In the genomic region with DNA sequence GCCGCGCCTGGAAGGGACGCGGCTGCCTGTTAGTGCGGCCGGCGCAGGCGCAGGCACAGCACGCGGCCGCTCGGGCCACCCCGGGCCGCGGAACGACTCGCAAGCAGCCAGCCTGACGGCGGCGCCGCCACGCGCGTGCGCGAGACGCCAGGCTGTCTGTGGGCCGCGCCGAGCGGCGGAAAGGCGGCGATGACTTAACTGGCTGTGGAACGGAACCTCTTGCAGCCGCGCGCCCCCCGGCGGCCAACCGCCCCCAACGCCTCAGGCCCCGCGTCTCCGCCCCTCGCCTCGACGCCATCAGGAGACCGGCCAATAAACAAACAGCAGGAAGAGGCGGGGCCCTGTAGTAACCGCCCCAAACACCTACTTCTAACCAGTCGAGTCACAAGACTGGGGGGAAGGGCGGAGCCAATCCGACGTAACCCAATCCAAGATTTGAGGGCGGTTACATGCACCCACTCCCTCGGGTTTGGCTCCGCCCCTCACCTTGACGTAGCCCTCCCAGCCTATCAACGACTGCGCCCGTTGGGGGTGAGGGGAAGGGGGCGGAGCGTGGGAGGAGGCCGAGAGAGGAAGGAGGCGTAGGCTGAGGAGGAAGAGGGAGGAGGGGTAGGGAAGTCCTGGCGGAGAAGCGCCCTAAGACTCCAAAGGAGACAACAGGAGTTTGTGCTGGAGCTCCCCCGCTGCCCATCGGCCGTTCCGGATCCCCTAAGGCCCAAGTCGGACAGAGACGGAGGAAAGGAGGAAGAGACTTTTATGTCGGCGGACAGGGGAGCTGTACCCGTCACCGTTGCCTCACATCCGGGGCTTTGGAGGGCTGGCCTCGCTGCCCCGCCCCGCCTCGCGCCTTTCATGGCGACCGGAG, we compare ENCODE assay signal across 1 cellular context.
TF ChIP-seq lines count a peak whose summit lies in the region.

Gene FBRS (plus strand): TSS at position 566 of the 865 bp plus-strand sequence. CDS start 1,088 bp downstream, outside the sequence.

TF ChIP-seq in K562, 482 proteins besides CTCF, POLR2A, EP300 and RAD21 (continued from another document and continues in another):
- TF ChIP-seq TOE1 (IDR thresholded peaks at IDR 0.05; ENCODE audit: borderline replicate concordance), result no peak
- no peak for TF ChIP-seq TOE1 (CRISPR knock-in tag; IDR thresholded peaks at IDR 0.05; ENCODE audit: borderline replicate concordance, low read depth)
- peak; percentile 49 for TF ChIP-seq CREB3L1 (IDR thresholded peaks at IDR 0.05; ENCODE audit: borderline replicate concordance, low read depth)
- peak; percentile 68; the same call in 1 of the 2 replicates for TF ChIP-seq SMARCE1 (IDR thresholded peaks at IDR 0.05)
- no peak for TF ChIP-seq POLR3A (IDR thresholded peaks at IDR 0.05; ENCODE audit: borderline replicate concordance, extremely low read depth, insufficient read depth, insufficient read length)
- peak; percentile 92; the same call in 1 of the 2 replicates for TF ChIP-seq GATAD2A (IDR thresholded peaks at IDR 0.05)
- TF ChIP-seq SUPT5H (IDR thresholded peaks at IDR 0.05), result peak; percentile 96
- TF ChIP-seq RBFOX2 (IDR thresholded peaks at IDR 0.05; ENCODE audit: low read depth, low read length), result peak; percentile 72
- peak; percentile 100 for TF ChIP-seq EGR1 (conservative IDR thresholded peaks at IDR 0.05)
- no peak for TF ChIP-seq ZNF445 (CRISPR knock-in tag; IDR thresholded peaks at IDR 0.05; ENCODE audit: low read depth)
- TF ChIP-seq NCOA4 (IDR thresholded peaks at IDR 0.05; ENCODE audit: partially characterized antibody), result no peak
- TF ChIP-seq KDM1A (IDR thresholded peaks at IDR 0.05), result no peak
- TF ChIP-seq, protein P1, sequence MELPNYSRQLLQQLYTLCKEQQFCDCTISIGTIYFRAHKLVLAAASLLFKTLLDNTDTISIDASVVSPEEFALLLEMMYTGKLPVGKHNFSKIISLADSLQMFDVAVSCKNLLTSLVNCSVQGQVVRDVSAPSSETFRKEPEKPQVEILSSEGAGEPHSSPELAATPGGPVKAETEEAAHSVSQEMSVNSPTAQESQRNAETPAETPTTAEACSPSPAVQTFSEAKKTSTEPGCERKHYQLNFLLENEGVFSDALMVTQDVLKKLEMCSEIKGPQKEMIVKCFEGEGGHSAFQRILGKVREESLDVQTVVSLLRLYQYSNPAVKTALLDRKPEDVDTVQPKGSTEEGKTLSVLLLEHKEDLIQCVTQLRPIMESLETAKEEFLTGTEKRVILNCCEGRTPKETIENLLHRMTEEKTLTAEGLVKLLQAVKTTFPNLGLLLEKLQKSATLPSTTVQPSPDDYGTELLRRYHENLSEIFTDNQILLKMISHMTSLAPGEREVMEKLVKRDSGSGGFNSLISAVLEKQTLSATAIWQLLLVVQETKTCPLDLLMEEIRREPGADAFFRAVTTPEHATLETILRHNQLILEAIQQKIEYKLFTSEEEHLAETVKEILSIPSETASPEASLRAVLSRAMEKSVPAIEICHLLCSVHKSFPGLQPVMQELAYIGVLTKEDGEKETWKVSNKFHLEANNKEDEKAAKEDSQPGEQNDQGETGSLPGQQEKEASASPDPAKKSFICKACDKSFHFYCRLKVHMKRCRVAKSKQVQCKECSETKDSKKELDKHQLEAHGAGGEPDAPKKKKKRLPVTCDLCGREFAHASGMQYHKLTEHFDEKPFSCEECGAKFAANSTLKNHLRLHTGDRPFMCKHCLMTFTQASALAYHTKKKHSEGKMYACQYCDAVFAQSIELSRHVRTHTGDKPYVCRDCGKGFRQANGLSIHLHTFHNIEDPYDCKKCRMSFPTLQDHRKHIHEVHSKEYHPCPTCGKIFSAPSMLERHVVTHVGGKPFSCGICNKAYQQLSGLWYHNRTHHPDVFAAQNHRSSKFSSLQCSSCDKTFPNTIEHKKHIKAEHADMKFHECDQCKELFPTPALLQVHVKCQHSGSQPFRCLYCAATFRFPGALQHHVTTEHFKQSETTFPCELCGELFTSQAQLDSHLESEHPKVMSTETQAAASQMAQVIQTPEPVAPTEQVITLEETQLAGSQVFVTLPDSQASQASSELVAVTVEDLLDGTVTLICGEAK (IDR thresholded peaks at IDR 0.05), result peak; percentile 73
- TF ChIP-seq, protein P1 (CRISPR knock-in tag; IDR thresholded peaks at IDR 0.05), result no peak
- TF ChIP-seq CBX3 (IDR thresholded peaks at IDR 0.05; ENCODE audit: borderline replicate concordance in 1 of 2, low read length in 2 of 2), result no peak
- peak; percentile 78; the same call in 1 of the 2 replicates for TF ChIP-seq AFF4 (CRISPR knock-in tag; IDR thresholded peaks at IDR 0.05)
- peak; percentile 66 for TF ChIP-seq ZFP36 (IDR thresholded peaks at IDR 0.05; ENCODE audit: low read depth, low read length, partially characterized antibody)
- TF ChIP-seq SP1 (CRISPR knock-in tag; IDR thresholded peaks at IDR 0.05), result peak; percentile 99
- no peak for TF ChIP-seq MED1 (CRISPR knock-in tag; IDR thresholded peaks at IDR 0.05; ENCODE audit: borderline replicate concordance)
- TF ChIP-seq, protein P2, sequence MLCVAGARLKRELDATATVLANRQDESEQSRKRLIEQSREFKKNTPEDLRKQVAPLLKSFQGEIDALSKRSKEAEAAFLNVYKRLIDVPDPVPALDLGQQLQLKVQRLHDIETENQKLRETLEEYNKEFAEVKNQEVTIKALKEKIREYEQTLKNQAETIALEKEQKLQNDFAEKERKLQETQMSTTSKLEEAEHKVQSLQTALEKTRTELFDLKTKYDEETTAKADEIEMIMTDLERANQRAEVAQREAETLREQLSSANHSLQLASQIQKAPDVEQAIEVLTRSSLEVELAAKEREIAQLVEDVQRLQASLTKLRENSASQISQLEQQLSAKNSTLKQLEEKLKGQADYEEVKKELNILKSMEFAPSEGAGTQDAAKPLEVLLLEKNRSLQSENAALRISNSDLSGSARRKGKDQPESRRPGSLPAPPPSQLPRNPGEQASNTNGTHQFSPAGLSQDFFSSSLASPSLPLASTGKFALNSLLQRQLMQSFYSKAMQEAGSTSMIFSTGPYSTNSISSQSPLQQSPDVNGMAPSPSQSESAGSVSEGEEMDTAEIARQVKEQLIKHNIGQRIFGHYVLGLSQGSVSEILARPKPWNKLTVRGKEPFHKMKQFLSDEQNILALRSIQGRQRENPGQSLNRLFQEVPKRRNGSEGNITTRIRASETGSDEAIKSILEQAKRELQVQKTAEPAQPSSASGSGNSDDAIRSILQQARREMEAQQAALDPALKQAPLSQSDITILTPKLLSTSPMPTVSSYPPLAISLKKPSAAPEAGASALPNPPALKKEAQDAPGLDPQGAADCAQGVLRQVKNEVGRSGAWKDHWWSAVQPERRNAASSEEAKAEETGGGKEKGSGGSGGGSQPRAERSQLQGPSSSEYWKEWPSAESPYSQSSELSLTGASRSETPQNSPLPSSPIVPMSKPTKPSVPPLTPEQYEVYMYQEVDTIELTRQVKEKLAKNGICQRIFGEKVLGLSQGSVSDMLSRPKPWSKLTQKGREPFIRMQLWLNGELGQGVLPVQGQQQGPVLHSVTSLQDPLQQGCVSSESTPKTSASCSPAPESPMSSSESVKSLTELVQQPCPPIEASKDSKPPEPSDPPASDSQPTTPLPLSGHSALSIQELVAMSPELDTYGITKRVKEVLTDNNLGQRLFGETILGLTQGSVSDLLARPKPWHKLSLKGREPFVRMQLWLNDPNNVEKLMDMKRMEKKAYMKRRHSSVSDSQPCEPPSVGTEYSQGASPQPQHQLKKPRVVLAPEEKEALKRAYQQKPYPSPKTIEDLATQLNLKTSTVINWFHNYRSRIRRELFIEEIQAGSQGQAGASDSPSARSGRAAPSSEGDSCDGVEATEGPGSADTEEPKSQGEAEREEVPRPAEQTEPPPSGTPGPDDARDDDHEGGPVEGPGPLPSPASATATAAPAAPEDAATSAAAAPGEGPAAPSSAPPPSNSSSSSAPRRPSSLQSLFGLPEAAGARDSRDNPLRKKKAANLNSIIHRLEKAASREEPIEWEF (CRISPR knock-in tag; IDR thresholded peaks at IDR 0.05), result no peak
- TF ChIP-seq NRF1 (conservative IDR thresholded peaks at IDR 0.05 in 1 of 2, IDR thresholded peaks at IDR 0.05 in 1 of 2), result peak; percentile 98 to 99
- peak; percentile 95 for TF ChIP-seq CCNT2 (IDR thresholded peaks at IDR 0.05; ENCODE audit: borderline replicate concordance, extremely low read depth, insufficient read length, low read depth, low read length)
- TF ChIP-seq MTA3 (IDR thresholded peaks at IDR 0.05; ENCODE audit: borderline replicate concordance), result peak; percentile 94
- TF ChIP-seq, protein P3, sequence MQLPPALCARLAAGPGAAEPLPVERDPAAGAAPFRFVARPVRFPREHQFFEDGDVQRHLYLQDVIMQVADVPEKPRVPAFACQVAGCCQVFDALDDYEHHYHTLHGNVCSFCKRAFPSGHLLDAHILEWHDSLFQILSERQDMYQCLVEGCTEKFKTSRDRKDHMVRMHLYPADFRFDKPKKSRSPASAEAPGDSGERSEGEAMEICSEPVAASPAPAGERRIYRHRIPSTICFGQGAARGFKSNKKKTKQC (CRISPR knock-in tag; IDR thresholded peaks at IDR 0.05), result 0 out of 2 replicates have a peak, but pooled peaks have one; percentile 55
- TF ChIP-seq, protein P4, sequence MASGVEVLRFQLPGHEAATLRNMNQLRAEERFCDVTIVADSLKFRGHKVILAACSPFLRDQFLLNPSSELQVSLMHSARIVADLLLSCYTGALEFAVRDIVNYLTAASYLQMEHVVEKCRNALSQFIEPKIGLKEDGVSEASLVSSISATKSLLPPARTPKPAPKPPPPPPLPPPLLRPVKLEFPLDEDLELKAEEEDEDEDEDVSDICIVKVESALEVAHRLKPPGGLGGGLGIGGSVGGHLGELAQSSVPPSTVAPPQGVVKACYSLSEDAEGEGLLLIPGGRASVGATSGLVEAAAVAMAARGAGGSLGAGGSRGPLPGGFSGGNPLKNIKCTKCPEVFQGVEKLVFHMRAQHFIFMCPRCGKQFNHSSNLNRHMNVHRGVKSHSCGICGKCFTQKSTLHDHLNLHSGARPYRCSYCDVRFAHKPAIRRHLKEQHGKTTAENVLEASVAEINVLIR (CRISPR knock-in tag; IDR thresholded peaks at IDR 0.05), result peak; percentile 65
- peak; percentile 66; the same call in 1 of the 2 replicates for TF ChIP-seq ILF3 (IDR thresholded peaks at IDR 0.05; ENCODE audit: borderline replicate concordance)
- peak; percentile 65 for TF ChIP-seq PHF8 (IDR thresholded peaks at IDR 0.05; ENCODE audit: borderline replicate concordance, low read length)
